ENCODE assay signal across 1 cellular context in the genomic region with DNA sequence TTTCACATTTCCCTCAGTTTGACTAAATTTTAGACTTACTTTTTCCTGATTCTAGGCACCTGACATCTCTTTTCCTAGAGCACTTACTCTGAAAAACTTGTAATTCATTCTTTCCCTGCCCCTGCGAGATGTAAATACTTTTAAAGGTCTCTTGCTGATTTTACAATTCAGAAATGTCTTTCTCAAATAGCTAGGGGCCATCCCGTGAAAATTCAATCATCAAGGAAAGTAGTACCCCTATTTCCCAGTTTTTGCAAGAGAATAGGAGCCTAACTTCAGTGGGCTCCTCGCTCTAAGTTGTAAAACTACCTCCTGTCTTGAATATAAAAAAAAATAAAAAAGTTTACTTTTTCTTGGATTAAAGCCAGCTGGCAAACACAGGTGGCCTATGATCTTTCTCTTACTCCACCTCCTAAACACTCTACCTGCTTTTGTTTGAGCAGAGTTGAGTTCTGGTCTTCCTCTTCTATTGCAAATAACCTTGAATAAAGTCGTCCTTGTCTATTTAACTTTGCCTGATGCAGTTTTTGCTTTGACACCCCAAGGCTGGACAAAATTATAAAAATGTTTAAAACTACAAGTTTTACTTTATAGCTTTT.
TF ChIP-seq lines count a peak whose summit lies in the region.

No MANE protein-coding gene starts in this region.

TF ChIP-seq in HepG2, 621 proteins besides CTCF, POLR2A, EP300 and RAD21 (continued from another document):
- TF ChIP-seq REST (IDR thresholded peaks at IDR 0.05; ENCODE audit: borderline replicate concordance in 1 of 2, low read depth in 1 of 2, low read length in 2 of 2) (no peak), ZNF572 (CRISPR knock-in tag; IDR thresholded peaks at IDR 0.05) (no peak), ZNF512 (CRISPR knock-in tag; IDR thresholded peaks at IDR 0.05) (no peak), FOXP4 (CRISPR knock-in tag; IDR thresholded peaks at IDR 0.05) (peak; percentile 75), ZNF792 (CRISPR knock-in tag; IDR thresholded peaks at IDR 0.05) (no peak), SP4 (CRISPR knock-in tag; IDR thresholded peaks at IDR 0.05) (no peak), HNF4A (CRISPR knock-in tag; IDR thresholded peaks at IDR 0.05) (peak; percentile 70), CREM (IDR thresholded peaks at IDR 0.05) (peak; percentile 47), CREM (CRISPR knock-in tag; IDR thresholded peaks at IDR 0.05) (no peak), CREB1 (IDR thresholded peaks at IDR 0.05) (no peak), CREB1 (CRISPR knock-in tag; IDR thresholded peaks at IDR 0.05) (peak; percentile 18; the same call in 1 of the 2 replicates), ARID2 (CRISPR knock-in tag; IDR thresholded peaks at IDR 0.05; ENCODE audit: borderline replicate concordance) (no peak)
